Comparison of ENCODE assay signal across 9 cellular contexts in the genomic region with DNA sequence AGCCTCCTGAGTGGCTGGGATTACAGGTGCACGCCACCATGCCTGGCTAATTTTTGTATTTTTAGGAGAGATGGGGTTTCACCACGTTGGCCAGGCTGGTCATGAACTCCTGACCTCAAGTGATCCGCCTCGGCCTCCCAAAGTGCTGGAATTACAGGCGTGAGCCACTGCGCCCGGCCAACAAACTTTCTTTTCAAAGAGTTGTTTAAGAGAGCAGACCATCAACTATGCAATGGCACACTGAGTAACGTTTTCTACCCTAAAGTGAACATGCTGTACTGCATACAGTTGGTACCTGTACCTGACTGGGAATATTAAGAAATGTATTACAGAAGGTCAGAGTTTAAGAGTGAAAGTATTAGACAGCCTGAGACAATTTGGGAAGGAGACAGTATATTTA. TPM values are rescaled to one million over a fixed set of nuclear protein-coding genes. Genes with fewer than 3 reads are reported as not detected.
DNase-seq lines count a peak whose midpoint lies in the region; ATAC-seq and TF ChIP-seq lines count a peak whose summit lies in the region.
"Not testable (repeated sequence)": the region's sequence is repeated elsewhere in the genome, so short reads cannot be mapped to it uniquely, and the experiment has no call there.
"Had no signal": no experiment of that assay in that cellular context is flagged by ENCODE, and none has a peak within 500 bp of the region (broad histone marks: within the 10 kb centered on the region; RNA-seq: fewer than 3 reads in every experiment).

No MANE protein-coding gene starts in this region.

- H3K4me1 ChIP-seq in DND-41 (ENCODE audit: insufficient read depth, low read length) (peaks cover 50% of the 10 kb centered on the region), gastroesophageal sphincter (peaks cover 21 to 94% (median 27%) of the 10 kb centered on the region in 3 donors), skeletal muscle satellite cell (ENCODE audit: control insufficient read depth, insufficient read depth, low read length) (peaks cover 63% of the 10 kb centered on the region), transverse colon (peaks cover 42 to 94% (median 46%) of the 10 kb centered on the region in 4 donors)

- peak overlapping the region; percentile 42 for H3K4me3 Mint-ChIP-seq in activated naive CD8-positive, alpha-beta T cell
- H3K4me3 Mint-ChIP-seq in memory B cell, result not testable (repeated sequence)

- not testable (repeated sequence) for TF ChIP-seq CTCF in DND-41 (IDR thresholded peaks at IDR 0.05; ENCODE audit: borderline replicate concordance, extremely low read depth, low read length, poor library complexity, severe bottlenecking); RWPE1 (conservative IDR thresholded peaks at IDR 0.05; ENCODE audit: low read depth); gastroesophageal sphincter (IDR thresholded peaks at IDR 0.05); transverse colon (IDR thresholded peaks at IDR 0.05)

- H3K9ac ChIP-seq in DND-41 (ENCODE audit: low read depth, low read length), result not testable (repeated sequence)
- peak overlapping the region; percentile 70 for H3K9ac ChIP-seq in skeletal muscle satellite cell (ENCODE audit: low read depth, low read length)

- peak overlapping the region; percentile 29; the same call in 1 of the 2 replicates for H3K4me2 ChIP-seq in DND-41 (ENCODE audit: insufficient read depth, low read length)
- H3K4me2 ChIP-seq in skeletal muscle satellite cell (ENCODE audit: low read length), result peak overlapping the region; percentile 33

- TF ChIP-seq EP300 in gastroesophageal sphincter (IDR thresholded peaks at IDR 0.05); transverse colon (IDR thresholded peaks at IDR 0.05; ENCODE audit: low read depth): not testable (repeated sequence)

- not testable (repeated sequence) for H3K36me3 Mint-ChIP-seq in activated naive CD8-positive, alpha-beta T cell
- H3K36me3 Mint-ChIP-seq in memory B cell, result peaks cover 16% of the 10 kb centered on the region

- not testable (repeated sequence) for H3K4me3 ChIP-seq in DND-41 (ENCODE audit: low read depth in 1 of 2, low read length in 2 of 2); gastroesophageal sphincter; skeletal muscle satellite cell (ENCODE audit: low read length); transverse colon

- WGBS in gastroesophageal sphincter (ENCODE audit: low coverage in 1 of 2), 2 donors, result 0 to 41% methylated on average over 1 to 8 of the region's 8 CpGs
- WGBS in transverse colon (ENCODE audit: low coverage in 1 of 2), 2 donors, result 64 to 77% methylated on average over 4 to 8 of the region's 8 CpGs

- DNase-seq in DND-41; RWPE1 (ENCODE audit: low spot score); memory B cell (ENCODE audit: low spot score in 2 of 2); transverse colon: not testable (repeated sequence)

- peaks cover 94% of the 10 kb centered on the region for H4K20me1 ChIP-seq in DND-41 (ENCODE audit: insufficient read depth, low read length)

- H3K9me3 ChIP-seq in DND-41 (ENCODE audit: insufficient read depth, low read length, severe bottlenecking); gastroesophageal sphincter; skeletal muscle satellite cell (replicated peaks; ENCODE audit: low read length); transverse colon: not testable (repeated sequence)

- H3K79me2 ChIP-seq in DND-41 (ENCODE audit: insufficient read depth, low read length), result peaks cover 99% of the 10 kb centered on the region

- H3K27ac ChIP-seq in DND-41 (ENCODE audit: low read length), result not testable (repeated sequence)
- peak overlapping the region; percentile 31; the same call in 1 of the 2 replicates for H3K27ac ChIP-seq in RWPE1
- peak overlapping the region; percentile 19 to 100 (median 81) for H3K27ac ChIP-seq in gastroesophageal sphincter
- peak overlapping the region; percentile 68 to 100 (median 99) for H3K27ac ChIP-seq in transverse colon

- H3K27me3 ChIP-seq in DND-41 (ENCODE audit: insufficient read depth, low read length, poor library complexity); gastroesophageal sphincter; skeletal muscle satellite cell (ENCODE audit: control insufficient read depth, insufficient read depth, low read length); transverse colon: not testable (repeated sequence)

- H3K9me3 Mint-ChIP-seq in activated naive CD8-positive, alpha-beta T cell (ENCODE audit: low read depth); memory B cell: not testable (repeated sequence)

- H3K27ac Mint-ChIP-seq in activated naive CD8-positive, alpha-beta T cell, result not testable (repeated sequence)
- peak overlapping the region; percentile 41 for H3K27ac Mint-ChIP-seq in memory B cell

- not testable (repeated sequence) for H2AFZ ChIP-seq in DND-41 (ENCODE audit: low read depth, low read length)

- intact Hi-C loops in transverse colon (cut with DNase I; ENCODE audit: low total_unique reads), result not testable (repeated sequence)

- H3K27me3 Mint-ChIP-seq in activated naive CD8-positive, alpha-beta T cell; memory B cell: not testable (repeated sequence)

- CTCF ChIA-PET in RWPE1 (lab: Yijun Ruan, JAX), result not testable (repeated sequence)

- POLR2A ChIA-PET in RWPE1 (lab: Yijun Ruan, JAX; ENCODE audit: low non-redundant PET), result not testable (repeated sequence)

- TF ChIP-seq POLR2A in gastroesophageal sphincter (IDR thresholded peaks at IDR 0.05); transverse colon (IDR thresholded peaks at IDR 0.05): not testable (repeated sequence)

- peaks cover 77% of the 10 kb centered on the region for H3K4me1 Mint-ChIP-seq in activated naive CD8-positive, alpha-beta T cell (ENCODE audit: low read depth)
- peaks cover 33% of the 10 kb centered on the region for H3K4me1 Mint-ChIP-seq in memory B cell

- not testable (repeated sequence) for ATAC-seq in DND-41 (ENCODE audit: insufficient read depth, low read depth); memory B cell (ENCODE audit: low read depth)
- peak; percentile 62 for ATAC-seq in gastroesophageal sphincter

- H3K36me3 ChIP-seq in DND-41 (ENCODE audit: insufficient read depth, low read length), result peaks cover 95% of the 10 kb centered on the region
- H3K36me3 ChIP-seq in gastroesophageal sphincter, result peaks cover 0 to 30% of the 10 kb centered on the region in 2 donors
- H3K36me3 ChIP-seq in skeletal muscle satellite cell (ENCODE audit: insufficient read depth, low read length), result peaks cover 71% of the 10 kb centered on the region
- not testable (repeated sequence) for H3K36me3 ChIP-seq in transverse colon

- in situ Hi-C loops in transverse colon (cut with MboI; ENCODE audit: low pct_ligation_motif_present in 1 of 4, low pct_unique_long_range_greater_than_20kb in 1 of 4, low sequenced_read_pairs in 3 of 4), result loop anchor here in 1 of 4 donors (25.0 kb wide), 1 partner anchor 157 kb away; no protein-coding TSS in a partner anchor

RNA-seq across cellular contexts. Expression of a gene that starts 7.4 kb away (rescaled TPM):
- total RNA-seq in gastroesophageal sphincter, result 1,000 to 10,000 TPM in 1 of 4 donors, 100 to 1,000 TPM in 3; 842 to 1,190 (median 952) TPM
- 520 and 573 TPM in 2 replicates for total RNA-seq in skeletal muscle satellite cell (2012; rRNA removed)
- total RNA-seq in transverse colon, result 100 to 1,000 TPM; 201 to 712 (median 409) TPM

RNA-seq across cellular contexts. Expression of a gene that starts 13.8 kb away (rescaled TPM):
- total RNA-seq in gastroesophageal sphincter (under 1 TPM in 2 of 4 donors, not detected in 2; 0.23 to 0.67 TPM), transverse colon (1 to 10 TPM in 1 of 4 donors, under 1 TPM in 2, not detected in 1; 0.64 to 1.2 (median 0.82) TPM)
- total RNA-seq in skeletal muscle satellite cell (2012; rRNA removed), result 0.25 TPM in 1 of 2 replicates, not detected in the other
- total RNA-seq: Daoy, RPMI7951 had no signal
